Comparison of ENCODE assay signal across 11 cellular contexts in the genomic region with DNA sequence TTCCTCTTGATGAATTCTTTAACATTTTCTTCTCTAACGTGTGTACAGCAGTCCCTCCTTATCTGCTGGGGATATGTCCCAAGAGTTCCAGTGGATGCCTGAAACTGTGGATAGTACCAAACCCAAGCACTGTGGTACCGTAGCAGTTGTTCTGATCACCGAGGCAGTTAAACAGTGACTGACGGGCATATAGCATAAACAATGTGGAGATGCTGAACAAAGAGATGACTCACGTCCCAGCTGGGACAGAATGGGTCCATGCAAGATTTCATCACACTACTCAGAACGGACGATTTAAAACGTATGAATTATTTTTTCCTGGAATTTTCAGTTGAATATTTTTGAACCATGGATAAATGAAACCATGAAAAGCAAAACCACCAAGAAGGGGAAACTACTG. TPM values are rescaled to one million over a fixed set of nuclear protein-coding genes. Genes with fewer than 3 reads are reported as not detected.
DNase-seq lines count a peak whose midpoint lies in the region; ATAC-seq and TF ChIP-seq lines count a peak whose summit lies in the region.
"Had no signal": no experiment of that assay in that cellular context is flagged by ENCODE, and none has a peak within 500 bp of the region (broad histone marks: within the 10 kb centered on the region; RNA-seq: fewer than 3 reads in every experiment).

No MANE protein-coding gene starts in this region.

- H3K36me3 ChIP-seq in DOHH2 (ENCODE audit: control insufficient read depth, low read length): peaks cover 12% of the 10 kb centered on the region; the same call in 1 of the 2 replicates
- no peaks in the 10 kb centered on the region for H3K36me3 ChIP-seq in H7 (replicated peaks; ENCODE audit: control insufficient read depth, insufficient read depth, low read length)

- H4K20me1 ChIP-seq in DOHH2 (ENCODE audit: control insufficient read depth, insufficient read depth, low read depth, low read length): no peaks in the 10 kb centered on the region

- H3K4me2 ChIP-seq in DOHH2 (ENCODE audit: low read length): peak overlapping the region; percentile 73

- H3K4me3 ChIP-seq in DOHH2 (ENCODE audit: low read length): peak overlapping the region; percentile 52
- no peak overlapping the region for H3K4me3 ChIP-seq in foreskin fibroblast (ENCODE audit: low read depth in 1 of 2, low read length in 2 of 2)
- H3K4me3 ChIP-seq in H7 (ENCODE audit: insufficient read depth, low read depth, low read length): no peak overlapping the region

- peak overlapping the region; percentile 96 for H3K27ac ChIP-seq in DOHH2 (ENCODE audit: low read depth, low read length)

- peaks cover 98% of the 10 kb centered on the region for H3K4me1 ChIP-seq in DOHH2 (ENCODE audit: control insufficient read depth, low read length)

- H3F3A ChIP-seq in DOHH2 (ENCODE audit: control insufficient read depth, insufficient read depth): peaks cover 51% of the 10 kb centered on the region

- no peaks in the 10 kb centered on the region for H3K79me2 ChIP-seq in DOHH2 (ENCODE audit: control insufficient read depth, low read length)

- ATAC-seq in SK-N-SH treated with all-trans-retinoic acid at 6 μM for 48 hours (no peak), HG03045 (IDR thresholded peaks at IDR 0.05; ENCODE audit: unreplicated experiment) (no peak), HG03196 (IDR thresholded peaks at IDR 0.05; ENCODE audit: unreplicated experiment) (no peak)
- ATAC-seq: activated CD8-positive, alpha-beta memory T cell treated with anti-CD3 and anti-CD28 coated beads, Interleukin-2, amount 10 ng/mL, durations not matched to agents 7 days and 5 days had no signal

- peak; percentile 36 for DNase-seq in HCEC 1CT
- DNase-seq in RPMI7951 (ENCODE audit: low read depth): peak; percentile 77
- peak; percentile 46 to 69 for DNase-seq in foreskin fibroblast
- DNase-seq in H7: no peak
- DNase-seq: activated CD8-positive, alpha-beta memory T cell treated with anti-CD3 and anti-CD28 coated beads, Interleukin-2, amount 10 ng/mL, durations not matched to agents 7 days and 5 days; NCI-H2107; stimulated activated CD4-positive, alpha-beta T cell treated with anti-CD3 and anti-CD28 coated beads, Interleukin-2, amount 100 ng/mL, for 24 hours had no signal

- H3K27me3 ChIP-seq in DOHH2 (ENCODE audit: control insufficient read depth, low read length): no peaks in the 10 kb centered on the region
- H3K27me3 ChIP-seq in H7 (ENCODE audit: control insufficient read depth, insufficient read depth, low read length): no peaks in the 10 kb centered on the region; the same call in 1 of the 2 replicates

- TF ChIP-seq CTCF in DOHH2 (IDR thresholded peaks at IDR 0.05; ENCODE audit: low read depth, low read length, poor library complexity, severe bottlenecking) (no peak), foreskin fibroblast (IDR thresholded peaks at IDR 0.05; ENCODE audit: low read depth, low read length) (no peak)

- H3K9me2 ChIP-seq in DOHH2 (replicated peaks; ENCODE audit: control insufficient read depth, low read length): no peaks in the 10 kb centered on the region

- H3K9me3 ChIP-seq in DOHH2 (ENCODE audit: control insufficient read depth, insufficient read depth, low read length): no peaks in the 10 kb centered on the region

TF ChIP-seq in SK-N-SH treated with all-trans-retinoic acid at 6 μM for 48 hours, 23 proteins besides CTCF, POLR2A, EP300 and RAD21 (continues in another document):
- TF ChIP-seq, protein P1, sequence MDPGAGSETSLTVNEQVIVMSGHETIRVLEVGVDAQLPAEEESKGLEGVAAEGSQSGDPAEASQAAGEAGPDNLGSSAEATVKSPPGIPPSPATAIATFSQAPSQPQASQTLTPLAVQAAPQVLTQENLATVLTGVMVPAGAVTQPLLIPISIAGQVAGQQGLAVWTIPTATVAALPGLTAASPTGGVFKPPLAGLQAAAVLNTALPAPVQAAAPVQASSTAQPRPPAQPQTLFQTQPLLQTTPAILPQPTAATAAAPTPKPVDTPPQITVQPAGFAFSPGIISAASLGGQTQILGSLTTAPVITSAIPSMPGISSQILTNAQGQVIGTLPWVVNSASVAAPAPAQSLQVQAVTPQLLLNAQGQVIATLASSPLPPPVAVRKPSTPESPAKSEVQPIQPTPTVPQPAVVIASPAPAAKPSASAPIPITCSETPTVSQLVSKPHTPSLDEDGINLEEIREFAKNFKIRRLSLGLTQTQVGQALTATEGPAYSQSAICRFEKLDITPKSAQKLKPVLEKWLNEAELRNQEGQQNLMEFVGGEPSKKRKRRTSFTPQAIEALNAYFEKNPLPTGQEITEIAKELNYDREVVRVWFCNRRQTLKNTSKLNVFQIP (CRISPR knock-in tag; IDR thresholded peaks at IDR 0.05; ENCODE audit: borderline replicate concordance, low read depth): no peak
- no peak for TF ChIP-seq ZC3H10 (CRISPR knock-in tag; IDR thresholded peaks at IDR 0.05)
- TF ChIP-seq TOX (CRISPR knock-in tag; IDR thresholded peaks at IDR 0.05; ENCODE audit: borderline replicate concordance): no peak
- no peak for TF ChIP-seq TSHZ2 (CRISPR knock-in tag; IDR thresholded peaks at IDR 0.05)
- TF ChIP-seq CSDC2 (CRISPR knock-in tag; IDR thresholded peaks at IDR 0.05): no peak
- no peak for TF ChIP-seq ZNF8 (CRISPR knock-in tag; IDR thresholded peaks at IDR 0.05)
- TF ChIP-seq, protein P2, sequence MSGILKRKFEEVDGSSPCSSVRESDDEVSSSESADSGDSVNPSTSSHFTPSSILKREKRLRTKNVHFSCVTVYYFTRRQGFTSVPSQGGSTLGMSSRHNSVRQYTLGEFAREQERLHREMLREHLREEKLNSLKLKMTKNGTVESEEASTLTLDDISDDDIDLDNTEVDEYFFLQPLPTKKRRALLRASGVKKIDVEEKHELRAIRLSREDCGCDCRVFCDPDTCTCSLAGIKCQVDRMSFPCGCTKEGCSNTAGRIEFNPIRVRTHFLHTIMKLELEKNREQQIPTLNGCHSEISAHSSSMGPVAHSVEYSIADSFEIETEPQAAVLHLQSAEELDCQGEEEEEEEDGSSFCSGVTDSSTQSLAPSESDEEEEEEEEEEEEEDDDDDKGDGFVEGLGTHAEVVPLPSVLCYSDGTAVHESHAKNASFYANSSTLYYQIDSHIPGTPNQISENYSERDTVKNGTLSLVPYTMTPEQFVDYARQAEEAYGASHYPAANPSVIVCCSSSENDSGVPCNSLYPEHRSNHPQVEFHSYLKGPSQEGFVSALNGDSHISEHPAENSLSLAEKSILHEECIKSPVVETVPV (CRISPR knock-in tag; IDR thresholded peaks at IDR 0.05): no peak
- TF ChIP-seq ARNTL (CRISPR knock-in tag; IDR thresholded peaks at IDR 0.05; ENCODE audit: borderline replicate concordance, low read depth): no peak
- TF ChIP-seq RARB (CRISPR knock-in tag; IDR thresholded peaks at IDR 0.05): no peak
- no peak for TF ChIP-seq ZFP3 (CRISPR knock-in tag; IDR thresholded peaks at IDR 0.05)
- TF ChIP-seq ISL1 (CRISPR knock-in tag; IDR thresholded peaks at IDR 0.05): no peak
- no peak for TF ChIP-seq PATZ1 (CRISPR knock-in tag; IDR thresholded peaks at IDR 0.05; ENCODE audit: borderline replicate concordance)
- no peak for TF ChIP-seq CREB5 (CRISPR knock-in tag; IDR thresholded peaks at IDR 0.05; ENCODE audit: low read depth)

RNA-seq across cellular contexts. Expression of gene SPAG16, which starts 54.5 kb away (rescaled TPM):
- total RNA-seq in RPMI7951 (2014; rRNA removed; shearing (Covaris generic)): 29.9 and 32.3 TPM in 2 replicates
- total RNA-seq in H7 (2014; rRNA removed; shearing (Covaris generic)): 17.2 and 23.3 TPM in 2 replicates
